In the genomic region with DNA sequence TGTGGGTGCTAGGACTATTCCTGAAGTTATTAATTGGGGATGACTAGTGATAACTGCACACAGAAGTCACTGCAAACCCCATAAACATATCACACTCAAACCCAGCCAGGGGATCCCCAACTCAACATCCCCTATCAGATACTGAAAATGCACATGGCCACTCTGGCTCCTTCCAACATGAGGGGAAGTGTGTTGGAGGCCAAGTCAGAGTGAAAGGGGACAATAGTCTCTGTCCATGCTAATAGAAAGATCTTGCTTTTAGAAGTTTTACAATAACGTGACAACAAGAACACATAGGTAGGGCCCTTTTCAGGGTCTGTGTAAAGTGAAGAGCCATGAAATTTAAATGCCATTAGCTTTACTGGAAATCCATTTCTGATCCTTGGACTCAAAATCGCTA, we compare ENCODE assay signal across 22 cellular contexts.
"Had no signal": no experiment of that assay in that cellular context is flagged by ENCODE, and none has a peak within 500 bp of the region (broad histone marks: within the 10 kb centered on the region; RNA-seq: fewer than 3 reads in every experiment).

No MANE protein-coding gene starts in this region.

- H3K4me1 Mint-ChIP-seq: activated CD4-positive, alpha-beta T cell treated with anti-CD3 and anti-CD28 coated beads, Interleukin-2, amount 10 ng/mL, durations not matched to agents 24 days and 14 days; activated naive CD8-positive, alpha-beta T cell treated with anti-CD3 and anti-CD28 coated beads for 36 hours; naive B cell had no signal

- FAIRE-seq: frontal cortex had no signal

- H3K27me3 Mint-ChIP-seq: activated CD4-positive, alpha-beta memory T cell treated with anti-CD3 and anti-CD28 coated beads for 36 hours; activated CD4-positive, alpha-beta T cell treated with anti-CD3 and anti-CD28 coated beads, Interleukin-2, amount 10 ng/mL, durations not matched to agents 24 days and 14 days had no signal

- H3K4me3 Mint-ChIP-seq: activated CD4-positive, alpha-beta memory T cell treated with anti-CD3 and anti-CD28 coated beads for 36 hours; activated CD4-positive, alpha-beta T cell treated with anti-CD3 and anti-CD28 coated beads, Interleukin-2, amount 10 ng/mL, durations not matched to agents 24 days and 14 days; activated naive CD4-positive, alpha-beta T cell treated with anti-CD3 and anti-CD28 coated beads for 36 hours; activated naive CD8-positive, alpha-beta T cell treated with anti-CD3 and anti-CD28 coated beads for 36 hours; activated T-helper 1 cell treated with anti-CD3 and anti-CD28 coated beads, Interleukin-12 subunit alpha, Interleukin-12 subunit beta, Interleukin-2, Interleukin-4 antibody, amounts not matched to agents 30 ng/mL and 10 ng/mL and 1 ng/mL, durations not matched to agents 14 hours and 24 hours and 36 hours; naive B cell; nephron progenitor cell had no signal

- H3K9me3 Mint-ChIP-seq: activated CD4-positive, alpha-beta memory T cell treated with anti-CD3 and anti-CD28 coated beads for 36 hours; activated CD4-positive, alpha-beta T cell treated with anti-CD3 and anti-CD28 coated beads, Interleukin-2, amount 10 ng/mL, durations not matched to agents 24 days and 14 days; activated naive CD4-positive, alpha-beta T cell treated with anti-CD3 and anti-CD28 coated beads for 36 hours; activated naive CD8-positive, alpha-beta T cell treated with anti-CD3 and anti-CD28 coated beads for 36 hours; activated T-helper 1 cell treated with anti-CD3 and anti-CD28 coated beads, Interleukin-12 subunit alpha, Interleukin-12 subunit beta, Interleukin-2, Interleukin-4 antibody, amounts not matched to agents 30 ng/mL and 10 ng/mL and 1 ng/mL, durations not matched to agents 14 hours and 24 hours and 36 hours; naive B cell; nephron progenitor cell had no signal

- H3K27ac Mint-ChIP-seq: activated CD4-positive, alpha-beta memory T cell treated with anti-CD3 and anti-CD28 coated beads for 36 hours; activated CD4-positive, alpha-beta T cell treated with anti-CD3 and anti-CD28 coated beads, Interleukin-2, amount 10 ng/mL, durations not matched to agents 24 days and 14 days; activated naive CD4-positive, alpha-beta T cell treated with anti-CD3 and anti-CD28 coated beads for 36 hours; activated naive CD8-positive, alpha-beta T cell treated with anti-CD3 and anti-CD28 coated beads for 36 hours; activated T-helper 1 cell treated with anti-CD3 and anti-CD28 coated beads, Interleukin-12 subunit alpha, Interleukin-12 subunit beta, Interleukin-2, Interleukin-4 antibody, amounts not matched to agents 30 ng/mL and 10 ng/mL and 1 ng/mL, durations not matched to agents 14 hours and 24 hours and 36 hours; naive B cell; nephron progenitor cell had no signal

- H3K36me3 Mint-ChIP-seq: activated CD4-positive, alpha-beta memory T cell treated with anti-CD3 and anti-CD28 coated beads for 36 hours; activated naive CD8-positive, alpha-beta T cell treated with anti-CD3 and anti-CD28 coated beads for 36 hours; naive B cell had no signal

- ATAC-seq: left ventricle myocardium superior, right cardiac atrium had no signal

- DNase-seq: activated CD4-positive, alpha-beta memory T cell treated with anti-CD3 and anti-CD28 coated beads for 36 hours; activated CD4-positive, alpha-beta T cell treated with anti-CD3 and anti-CD28 coated beads, Interleukin-2, amount 10 ng/mL, durations not matched to agents 24 days and 14 days; activated CD4-positive, CD25-positive, alpha-beta regulatory T cell treated with anti-CD3 and anti-CD28 coated beads, Interleukin-2, amount 50 U/mL, for 72 hours; activated CD8-positive, alpha-beta memory T cell treated with anti-CD3 and anti-CD28 coated beads, Interleukin-2, amount 50 U/mL, for 4 hours; activated effector memory CD4-positive, alpha-beta T cell treated with anti-CD3 and anti-CD28 coated beads, Interleukin-2, amount 50 U/mL, for 16 hours; activated naive CD4-positive, alpha-beta T cell treated with anti-CD3 and anti-CD28 coated beads for 36 hours; activated naive CD8-positive, alpha-beta T cell treated with anti-CD3 and anti-CD28 coated beads for 36 hours; activated T-cell treated with anti-CD3 and anti-CD28 coated beads, Interleukin-2, amount 50 U/mL, for 1 hour; adrenal gland; brain microvascular endothelial cell; dorsolateral prefrontal cortex; effector memory CD4-positive, alpha-beta T cell; islet precursor cell; left ventricle myocardium superior; naive B cell; nephron progenitor cell; right cardiac atrium; spleen; stimulated activated naive CD4-positive, alpha-beta T cell treated with Interleukin-2 at 50 U/mL for 16 hours; T1000 had no signal
